ENCODE assay signal across 25 cellular contexts in genomic region chr6:131638013-131638412, GRCh38. TPM values are rescaled to one million over a fixed set of nuclear protein-coding genes. Genes with fewer than 3 reads are reported as not detected.
DNase-seq lines count a peak whose midpoint lies in the region; ATAC-seq and TF ChIP-seq lines count a peak whose summit lies in the region.
"Had no signal": no experiment of that assay in that cellular context is flagged by ENCODE, and none has a peak within 500 bp of the region (broad histone marks: within the 10 kb centered on the region; RNA-seq: fewer than 3 reads in every experiment).

No MANE protein-coding gene starts in this region.

- H3K27ac ChIP-seq in CD8-positive, alpha-beta memory T cell (ENCODE audit: low read depth, low read length), result peak overlapping the region; percentile 48
- H3K27ac ChIP-seq in left lung (no peak overlapping the region), brain microvascular endothelial cell (no peak overlapping the region)
- H3K27ac ChIP-seq: BLaER1, GM23248, HL-60, RWPE1 had no signal

- peak overlapping the region in 1 of 8 donors; percentile 29 for H3K27ac Mint-ChIP-seq in CD8-positive, alpha-beta memory T cell
- peak overlapping the region; percentile 54 for H3K27ac Mint-ChIP-seq in activated T-helper 2 cell treated with anti-CD3 and anti-CD28 coated beads, Interferon-gamma antibody, Interleukin-2, Interleukin-4, amounts not matched to agents 10 μg/mL and 5 μg/mL and 100 μg/mL, durations not matched to agents 14 hours and 24 hours and 36 hours
- H3K27ac Mint-ChIP-seq: CD8-positive, alpha-beta T cell had no signal

- no peaks in the 10 kb centered on the region for H3K9me3 ChIP-seq in CD8-positive, alpha-beta memory T cell (ENCODE audit: low read length)
- no peaks in the 10 kb centered on the region for H3K9me3 ChIP-seq in left lung
- H3K9me3 ChIP-seq: BLaER1, HAP-1 had no signal

- in situ Hi-C loops in brain microvascular endothelial cell (cut with HindIII; ENCODE audit: low pct_ligation_motif_present, low sequenced_read_pairs), result no loop called here

- H3K9me3 Mint-ChIP-seq in CD8-positive, alpha-beta memory T cell, result no peaks in the 10 kb centered on the region
- peaks cover 4% of the 10 kb centered on the region for H3K9me3 Mint-ChIP-seq in activated T-helper 2 cell treated with anti-CD3 and anti-CD28 coated beads, Interferon-gamma antibody, Interleukin-2, Interleukin-4, amounts not matched to agents 10 μg/mL and 5 μg/mL and 100 μg/mL, durations not matched to agents 14 hours and 24 hours and 36 hours
- H3K9me3 Mint-ChIP-seq: CD8-positive, alpha-beta T cell had no signal

- H3K4me3 ChIP-seq in CD8-positive, alpha-beta memory T cell (ENCODE audit: low read length), result no peak overlapping the region
- H3K4me3 ChIP-seq in left lung, result no peak overlapping the region
- no peak overlapping the region for H3K4me3 ChIP-seq in brain microvascular endothelial cell (ENCODE audit: low read depth, low read length)
- H3K4me3 ChIP-seq: BLaER1, GM23248, HAP-1 had no signal

- ATAC-seq in left lung (peak; percentile 22), GM19397 (IDR thresholded peaks at IDR 0.05; ENCODE audit: unreplicated experiment) (no peak), GM19023 (IDR thresholded peaks at IDR 0.05; ENCODE audit: unreplicated experiment) (no peak)
- ATAC-seq: CD8-positive, alpha-beta T cell; PC-3 had no signal

- H3K4me1 Mint-ChIP-seq in CD8-positive, alpha-beta memory T cell, result no peaks in the 10 kb centered on the region
- peaks cover 26% of the 10 kb centered on the region for H3K4me1 Mint-ChIP-seq in activated T-helper 2 cell treated with anti-CD3 and anti-CD28 coated beads, Interferon-gamma antibody, Interleukin-2, Interleukin-4, amounts not matched to agents 10 μg/mL and 5 μg/mL and 100 μg/mL, durations not matched to agents 14 hours and 24 hours and 36 hours (ENCODE audit: low read depth)

- peaks cover 0 to 2% of the 10 kb centered on the region in 2 donors for H3K27me3 Mint-ChIP-seq in CD8-positive, alpha-beta memory T cell
- no peaks in the 10 kb centered on the region for H3K27me3 Mint-ChIP-seq in activated T-helper 2 cell treated with anti-CD3 and anti-CD28 coated beads, Interferon-gamma antibody, Interleukin-2, Interleukin-4, amounts not matched to agents 10 μg/mL and 5 μg/mL and 100 μg/mL, durations not matched to agents 14 hours and 24 hours and 36 hours (ENCODE audit: low read depth)

- DNase-seq in CD8-positive, alpha-beta memory T cell, result no peak
- peak; percentile 34 for DNase-seq in OCI-M1 (lab: John Stamatoyannopoulos, UW)
- DNase-seq in activated T-helper 2 cell treated with anti-CD3 and anti-CD28 coated beads, Interferon-gamma antibody, Interleukin-2, Interleukin-4, amounts not matched to agents 10 μg/mL and 5 μg/mL and 100 μg/mL, durations not matched to agents 14 hours and 24 hours and 36 hours (ENCODE audit: low spot score), result no peak
- no peak for DNase-seq in left lung
- no peak for DNase-seq in brain microvascular endothelial cell
- no peak for DNase-seq in UCSD-AML1 (lab: John Stamatoyannopoulos, UW; ENCODE audit: unreplicated experiment)
- DNase-seq: CD8-positive, alpha-beta T cell; DMS53; GM23248; IMR-90; Karpas-422; NCI-H1436; NCI-H1930; NCI-H226; NCI-H524; NCI-H82; PC-3; SIG-M5 had no signal

- CTCF ChIA-PET in CD8-positive, alpha-beta memory T cell (lab: Charles Lee), result interaction anchor here (5.7 kb wide), 1 partner anchor 10 kb away, joined by 41 read pairs; the partner anchor contains the start of gene MED23

- POLR2A ChIA-PET in CD8-positive, alpha-beta memory T cell (lab: Charles Lee), result no interaction called here

- H3K36me3 Mint-ChIP-seq in CD8-positive, alpha-beta memory T cell, result peaks cover 0 to 5% (median 0%) of the 10 kb centered on the region in 3 donors
- H3K36me3 Mint-ChIP-seq in activated T-helper 2 cell treated with anti-CD3 and anti-CD28 coated beads, Interferon-gamma antibody, Interleukin-2, Interleukin-4, amounts not matched to agents 10 μg/mL and 5 μg/mL and 100 μg/mL, durations not matched to agents 14 hours and 24 hours and 36 hours (ENCODE audit: low read depth), result peaks cover 25% of the 10 kb centered on the region
- H3K36me3 Mint-ChIP-seq: CD8-positive, alpha-beta T cell had no signal

- H3K4me3 Mint-ChIP-seq in CD8-positive, alpha-beta memory T cell, result no peak overlapping the region
- peak overlapping the region; percentile 84 for H3K4me3 Mint-ChIP-seq in activated T-helper 2 cell treated with anti-CD3 and anti-CD28 coated beads, Interferon-gamma antibody, Interleukin-2, Interleukin-4, amounts not matched to agents 10 μg/mL and 5 μg/mL and 100 μg/mL, durations not matched to agents 14 hours and 24 hours and 36 hours (ENCODE audit: low read depth)
- H3K4me3 Mint-ChIP-seq: CD8-positive, alpha-beta T cell had no signal

- H3K36me3 ChIP-seq in CD8-positive, alpha-beta memory T cell (ENCODE audit: insufficient read depth, low read length), result no peaks in the 10 kb centered on the region
- H3K36me3 ChIP-seq in left lung (no peaks in the 10 kb centered on the region), brain microvascular endothelial cell (replicated peaks) (no peaks in the 10 kb centered on the region)
- H3K36me3 ChIP-seq: BLaER1, HAP-1 had no signal

- no peaks in the 10 kb centered on the region for H3K4me1 ChIP-seq in CD8-positive, alpha-beta memory T cell (ENCODE audit: insufficient read depth, low read length)
- H3K4me1 ChIP-seq in left lung, result no peaks in the 10 kb centered on the region
- H3K4me1 ChIP-seq: HAP-1 had no signal

- intact Hi-C loops in activated T-helper 2 cell treated with anti-CD3 and anti-CD28 coated beads, Interferon-gamma antibody, Interleukin-2, Interleukin-4, amounts not matched to agents 10 μg/mL and 5 μg/mL and 100 μg/mL, durations not matched to agents 14 hours and 24 hours and 36 hours (cut with micrococcal nuclease), result no loop called here
- intact Hi-C loops in left lung (cut with DNase I), result no loop called here

- no peaks in the 10 kb centered on the region for H3K27me3 ChIP-seq in CD8-positive, alpha-beta memory T cell (ENCODE audit: insufficient read depth, low read length, poor library complexity, severe bottlenecking)
- H3K27me3 ChIP-seq in left lung, result no peaks in the 10 kb centered on the region
- H3K27me3 ChIP-seq in brain microvascular endothelial cell (replicated peaks), result no peaks in the 10 kb centered on the region
- H3K27me3 ChIP-seq: BLaER1 had no signal

- TF ChIP-seq CTCF in left lung (IDR thresholded peaks at IDR 0.05) (no peak), brain microvascular endothelial cell (IDR thresholded peaks at IDR 0.05; ENCODE audit: low read depth, low read length, missing control alignments) (no peak)

RNA-seq across cellular contexts. Expression of gene ENPP3, which starts 0.9 kb away (rescaled TPM):
- 1 to 10 TPM; 1.2 to 1.3 TPM for total RNA-seq in CD8-positive, alpha-beta memory T cell
- 0.15 TPM for polyA plus RNA-seq in CD8-positive, alpha-beta memory T cell
- total RNA-seq in activated T-helper 2 cell treated with anti-CD3 and anti-CD28 coated beads, Interferon-gamma antibody, Interleukin-2, Interleukin-4, amounts not matched to agents 10 μg/mL and 5 μg/mL and 100 μg/mL, durations not matched to agents 14 hours and 24 hours and 36 hours, result 16.3 and 18.7 TPM in 2 replicates
- total RNA-seq in left lung, result under 1 TPM; 0.44 to 0.50 TPM
- total RNA-seq: GM23248, MCF 10A had no signal
- polyA plus RNA-seq: GM23248 had no signal

RNA-seq across cellular contexts. Expression of gene MED23, which starts 10.0 kb away (rescaled TPM):
- 10 to 100 TPM; 35.1 to 36.4 TPM for total RNA-seq in CD8-positive, alpha-beta memory T cell
- polyA plus RNA-seq in CD8-positive, alpha-beta memory T cell, result 15.6 TPM
- total RNA-seq in activated T-helper 2 cell treated with anti-CD3 and anti-CD28 coated beads, Interferon-gamma antibody, Interleukin-2, Interleukin-4, amounts not matched to agents 10 μg/mL and 5 μg/mL and 100 μg/mL, durations not matched to agents 14 hours and 24 hours and 36 hours, result 40.4 and 43.6 TPM in 2 replicates
- total RNA-seq in left lung, result 10 to 100 TPM; 25.9 to 27.3 TPM
